ENCODE assay signal across 19 cellular contexts in genomic region chr19:10669246-10669645, GRCh38. TPM values are rescaled to one million over a fixed set of nuclear protein-coding genes. Genes with fewer than 3 reads are reported as not detected.
A peak's percentile ranks its signal among the peaks of the same experiment; 100 is the strongest.
DNase-seq lines count a peak whose midpoint lies in the region; ATAC-seq, FAIRE-seq and TF ChIP-seq lines count a peak whose summit lies in the region.
"Had no signal": no experiment of that assay in that cellular context is flagged by ENCODE, and none has a peak within 500 bp of the region (broad histone marks: within the 10 kb centered on the region; RNA-seq: fewer than 3 reads in every experiment).

No MANE protein-coding gene starts in this region.

- intact Hi-C loops in Caco-2 (cut with micrococcal nuclease; ENCODE audit: unreplicated experiment) (no loop called here), adrenal gland (cut with DNase I) (no loop called here)

- H3K9ac ChIP-seq in BLaER1: peak overlapping the region; percentile 46; the same call in 1 of the 2 replicates
- peak overlapping the region; percentile 18 for H3K9ac ChIP-seq in keratinocyte (ENCODE audit: control insufficient read depth, extremely low read depth, insufficient read depth, low read length)

- H3K9me3 ChIP-seq in BLaER1 (no peaks in the 10 kb centered on the region), Caco-2 (no peaks in the 10 kb centered on the region), keratinocyte (ENCODE audit: control insufficient read depth, low read depth, low read length) (no peaks in the 10 kb centered on the region), adrenal gland (replicated peaks in 1 of 3) (no peaks in the 10 kb centered on the region)
- H3K9me3 ChIP-seq: BE2C, pancreas, suprapubic skin had no signal

- H3K4me1 Mint-ChIP-seq in Caco-2 (ENCODE audit: low read depth, unreplicated experiment): no peaks in the 10 kb centered on the region
- peaks cover 24% of the 10 kb centered on the region for H3K4me1 Mint-ChIP-seq in activated CD8-positive, alpha-beta T cell treated with anti-CD3 and anti-CD28 coated beads, Interleukin-2, amount 10 ng/mL, durations not matched to agents 7 days and 5 days (ENCODE audit: low read depth)

- H4K20me1 ChIP-seq in BLaER1 (peaks cover 100% of the 10 kb centered on the region), keratinocyte (ENCODE audit: control insufficient read depth, extremely low read depth, insufficient read depth, low read length) (peaks cover 62% of the 10 kb centered on the region)

- H3K4me3 ChIP-seq in BLaER1 (no peak overlapping the region), Caco-2 (ENCODE audit: low read depth, low read length) (no peak overlapping the region), keratinocyte (ENCODE audit: control insufficient read depth in 2 of 3, extremely low read depth in 1 of 3, insufficient read depth in 2 of 3, low read depth in 1 of 3, low read length in 3 of 3) (no peak overlapping the region), adrenal gland (no peak overlapping the region)
- H3K4me3 ChIP-seq: pancreas, suprapubic skin had no signal

- WGBS in adrenal gland, 4 donors: 59 to 74% (median 67%) methylated on average over 6 of the region's 6 CpGs

- POLR2A ChIA-PET in Caco-2 (lab: Charles Lee): no interaction called here
- POLR2A ChIA-PET in activated CD8-positive, alpha-beta T cell treated with anti-CD3 and anti-CD28 coated beads, Interleukin-2, amount 10 ng/mL, durations not matched to agents 7 days and 5 days (lab: Charles Lee): no interaction called here

- H3K9me1 ChIP-seq in keratinocyte (ENCODE audit: control insufficient read depth, extremely low read depth, insufficient read depth, low read length): peaks cover 3% of the 10 kb centered on the region

- no peaks in the 10 kb centered on the region for H3K27me3 Mint-ChIP-seq in Caco-2 (ENCODE audit: insufficient read depth, unreplicated experiment)
- H3K27me3 Mint-ChIP-seq in activated CD8-positive, alpha-beta T cell treated with anti-CD3 and anti-CD28 coated beads, Interleukin-2, amount 10 ng/mL, durations not matched to agents 7 days and 5 days (ENCODE audit: low read depth): no peaks in the 10 kb centered on the region

- TF ChIP-seq CTCF in Caco-2 (IDR thresholded peaks at IDR 0.05; ENCODE audit: insufficient read depth in 1 of 2, low read depth in 1 of 2, low read length in 1 of 2, severe bottlenecking in 1 of 2, unreplicated experiment in 1 of 2) (no peak), keratinocyte (optimal IDR thresholded peaks at IDR 0.05 in 1 of 3, IDR thresholded peaks at IDR 0.05 in 1 of 3, conservative IDR thresholded peaks at IDR 0.05 in 1 of 3; ENCODE audit: extremely low read depth in 1 of 3, insufficient read depth in 2 of 3, low read length in 3 of 3) (no peak), GM10266 (IDR thresholded peaks at IDR 0.05; ENCODE audit: control insufficient read depth, insufficient read depth, low read depth, missing control alignments) (no peak), adrenal gland (IDR thresholded peaks at IDR 0.05) (no peak)

- CTCF ChIA-PET in Caco-2 (lab: Charles Lee): interaction anchor here (0.7 kb wide), 1 partner anchor 253 kb away, joined by 3 read pairs; no protein-coding TSS in a partner anchor
- CTCF ChIA-PET in activated CD8-positive, alpha-beta T cell treated with anti-CD3 and anti-CD28 coated beads, Interleukin-2, amount 10 ng/mL, durations not matched to agents 7 days and 5 days (lab: Charles Lee): no interaction called here

- DNase-seq in Caco-2 (no peak), keratinocyte (ENCODE audit: low read depth, low spot score) (no peak), GM10266 (ENCODE audit: extremely low spot score) (no peak), adrenal gland (no peak), H4 (ENCODE audit: low spot score) (no peak)
- DNase-seq in activated CD8-positive, alpha-beta T cell treated with anti-CD3 and anti-CD28 coated beads, Interleukin-2, amount 10 ng/mL, durations not matched to agents 7 days and 5 days: no peak
- DNase-seq: activated CD4-positive, alpha-beta T cell treated with anti-CD3 and anti-CD28 coated beads for 1 hour; BE2C; NCI-H1105; NCI-H526 treated with DMSO at 0.1 percent for 48 hours; pancreas; T-helper 9 cell had no signal

- peaks cover 79% of the 10 kb centered on the region for H3K36me3 Mint-ChIP-seq in Caco-2 (ENCODE audit: insufficient read depth, unreplicated experiment)
- peaks cover 36% of the 10 kb centered on the region for H3K36me3 Mint-ChIP-seq in activated CD8-positive, alpha-beta T cell treated with anti-CD3 and anti-CD28 coated beads, Interleukin-2, amount 10 ng/mL, durations not matched to agents 7 days and 5 days (ENCODE audit: low read depth)

- H3K27ac ChIP-seq in BLaER1 (no peak overlapping the region), keratinocyte (ENCODE audit: control insufficient read depth, insufficient read depth, low read length) (peak overlapping the region; percentile 59), adrenal gland (no peak overlapping the region)
- H3K27ac ChIP-seq: foreskin keratinocyte, pancreas, suprapubic skin had no signal

- H3K9me3 Mint-ChIP-seq in Caco-2 (ENCODE audit: unreplicated experiment): no peaks in the 10 kb centered on the region
- no peaks in the 10 kb centered on the region for H3K9me3 Mint-ChIP-seq in activated CD8-positive, alpha-beta T cell treated with anti-CD3 and anti-CD28 coated beads, Interleukin-2, amount 10 ng/mL, durations not matched to agents 7 days and 5 days (ENCODE audit: insufficient read depth)

- no peak overlapping the region for H3K4me3 Mint-ChIP-seq in Caco-2 (ENCODE audit: unreplicated experiment)
- H3K4me3 Mint-ChIP-seq in activated CD8-positive, alpha-beta T cell treated with anti-CD3 and anti-CD28 coated beads, Interleukin-2, amount 10 ng/mL, durations not matched to agents 7 days and 5 days: no peak overlapping the region

- H3K4me2 ChIP-seq in BLaER1: peak overlapping the region; percentile 77
- H3K4me2 ChIP-seq in keratinocyte (ENCODE audit: control insufficient read depth, extremely low read depth, insufficient read depth, low read depth, low read length): peak overlapping the region; percentile 49

- peak; percentile 69 for FAIRE-seq in keratinocyte (lab: Jason Lieb, UNC)
- FAIRE-seq: endometrium, GM18507, H54, pancreas had no signal

- dilution Hi-C loops in keratinocyte (cut with MboI; ENCODE audit: extremely low pct_ligation_motif_present, low sequenced_read_pairs): no loop called here

- BruUV-seq in Caco-2 (replicated peaks; lab: Mats Ljungman, UMichigan): no TSS peak

- H2AFZ ChIP-seq in keratinocyte (ENCODE audit: control insufficient read depth, low read length): no peak overlapping the region

- H3K27me3 ChIP-seq in BLaER1 (no peaks in the 10 kb centered on the region), Caco-2 (replicated peaks; ENCODE audit: control insufficient read depth, insufficient read depth, low read length) (no peaks in the 10 kb centered on the region), keratinocyte (ENCODE audit: control insufficient read depth, extremely low read depth, insufficient read depth, low read length) (no peaks in the 10 kb centered on the region), adrenal gland (no peaks in the 10 kb centered on the region)
- H3K27me3 ChIP-seq: BE2C, foreskin keratinocyte, pancreas, suprapubic skin had no signal

- no peak for ATAC-seq in activated CD8-positive, alpha-beta T cell treated with anti-CD3 and anti-CD28 coated beads, Interleukin-2, amount 10 ng/mL, durations not matched to agents 7 days and 5 days
- ATAC-seq: foreskin keratinocyte, left lobe of liver, pancreas had no signal

- H3K27ac Mint-ChIP-seq in Caco-2 (ENCODE audit: unreplicated experiment): peak overlapping the region; percentile 40
- H3K27ac Mint-ChIP-seq in activated CD8-positive, alpha-beta T cell treated with anti-CD3 and anti-CD28 coated beads, Interleukin-2, amount 10 ng/mL, durations not matched to agents 7 days and 5 days: peak overlapping the region; percentile 57

- H3K4me1 ChIP-seq in BLaER1 (peaks cover 75% of the 10 kb centered on the region), Caco-2 (no peaks in the 10 kb centered on the region), keratinocyte (ENCODE audit: control insufficient read depth, extremely low read depth, insufficient read depth, low read length) (peaks cover 9% of the 10 kb centered on the region), adrenal gland (replicated peaks in 1 of 2) (peaks cover 0 to 21% of the 10 kb centered on the region in 2 donors)
- H3K4me1 ChIP-seq: BE2C, foreskin keratinocyte, pancreas had no signal

- H3K79me2 ChIP-seq in keratinocyte (ENCODE audit: control insufficient read depth, insufficient read depth, low read length): peaks cover 93% of the 10 kb centered on the region

- no peak for TF ChIP-seq POLR2A in adrenal gland (IDR thresholded peaks at IDR 0.05)

- H3K36me3 ChIP-seq in BLaER1 (peaks cover 99% of the 10 kb centered on the region), Caco-2 (ENCODE audit: control insufficient read depth, insufficient read depth, low read length) (0 out of 2 replicates have a peak, but pooled peaks cover 3% of the 10 kb centered on the region), keratinocyte (ENCODE audit: control insufficient read depth in 2 of 2, extremely low read depth in 1 of 2, insufficient read depth in 2 of 2, low read length in 2 of 2) (peaks cover 14 to 43% of the 10 kb centered on the region in 2 experiments), adrenal gland (replicated peaks in 1 of 2) (peaks cover 0 to 36% of the 10 kb centered on the region in 2 donors)

RNA-seq across cellular contexts. Expression of gene ILF3, which starts 15.1 kb away (rescaled TPM):
- total RNA-seq in Caco-2 (2022) (399 and 401 TPM in 2 replicates), adrenal gland (100 to 1,000 TPM in 5 of 8 donors, 10 to 100 TPM in 3; 75.0 to 254 (median 145) TPM)
- total RNA-seq in activated CD8-positive, alpha-beta T cell treated with anti-CD3 and anti-CD28 coated beads, Interleukin-2, amount 10 ng/mL, durations not matched to agents 7 days and 5 days: 100 to 1,000 TPM; 407 to 408 TPM
- polyA plus RNA-seq in keratinocyte (81.0 to 173 TPM (median 162 TPM) in 3 replicates), adrenal gland (100 to 1,000 TPM; 192 to 232 (median 219) TPM)
- polyA plus RNA-seq in keratinocyte (2011; ENCODE audit: low read depth): 135 TPM
- polyA plus RNA-seq in keratinocyte (2011; cell fraction: cytosol; rRNA removed): 89.6 and 94.1 TPM in 2 replicates
- polyA plus RNA-seq in keratinocyte (2011; cell fraction: nucleus; rRNA removed): 267 and 278 TPM in 2 replicates
- 80.2 and 177 TPM in 2 replicates for polyA plus RNA-seq in keratinocyte (2012; ENCODE audit: low replicate concordance)
- 81.5 to 140 TPM (median 115 TPM) in 3 replicates for polyA minus RNA-seq in keratinocyte
- polyA minus RNA-seq in keratinocyte (2011; cell fraction: cytosol; rRNA and poly(A)+ RNA removed): 85.0 TPM
- 71.8 and 99.7 TPM in 2 replicates for polyA minus RNA-seq in keratinocyte (2011; cell fraction: nucleus; rRNA and poly(A)+ RNA removed)
- 107 and 109 TPM in 2 replicates for total RNA-seq in H4 (2014; rRNA removed; shearing (Covaris generic))

RNA-seq across cellular contexts. Expression of gene QTRT1, which starts 32.0 kb away (rescaled TPM):
- total RNA-seq in Caco-2 (2022) (32.2 and 43.4 TPM in 2 replicates), adrenal gland (10 to 100 TPM; 16.4 to 82.7 (median 44.5) TPM)
- 10 to 100 TPM; 36.5 to 36.6 TPM for total RNA-seq in activated CD8-positive, alpha-beta T cell treated with anti-CD3 and anti-CD28 coated beads, Interleukin-2, amount 10 ng/mL, durations not matched to agents 7 days and 5 days
- polyA plus RNA-seq in keratinocyte (25.9 to 34.6 TPM (median 31.3 TPM) in 3 replicates), adrenal gland (100 to 1,000 TPM in 2 of 3 donors, 1 to 10 TPM in 1; 8.1 to 466 (median 422) TPM)
- 9.5 TPM for polyA plus RNA-seq in keratinocyte (2011; ENCODE audit: low read depth)
- 7.0 and 16.2 TPM in 2 replicates for polyA plus RNA-seq in keratinocyte (2011; cell fraction: cytosol; rRNA removed)
- polyA plus RNA-seq in keratinocyte (2011; cell fraction: nucleus; rRNA removed): 98.0 and 109 TPM in 2 replicates
- 31.1 and 33.2 TPM in 2 replicates for polyA plus RNA-seq in keratinocyte (2012; ENCODE audit: low replicate concordance)
- polyA minus RNA-seq in keratinocyte: 9.4 to 20.9 TPM (median 12.9 TPM) in 3 replicates
- 17.1 TPM for polyA minus RNA-seq in keratinocyte (2011; cell fraction: cytosol; rRNA and poly(A)+ RNA removed)
- 10.2 and 12.4 TPM in 2 replicates for polyA minus RNA-seq in keratinocyte (2011; cell fraction: nucleus; rRNA and poly(A)+ RNA removed)
- 21.4 and 29.6 TPM in 2 replicates for total RNA-seq in H4 (2014; rRNA removed; shearing (Covaris generic))

RNA-seq across cellular contexts. Expression of gene SLC44A2, which starts 43.9 kb away (rescaled TPM):
- total RNA-seq in Caco-2 (2022): 119 and 120 TPM in 2 replicates
- 100 to 1,000 TPM; 112 to 121 TPM for total RNA-seq in activated CD8-positive, alpha-beta T cell treated with anti-CD3 and anti-CD28 coated beads, Interleukin-2, amount 10 ng/mL, durations not matched to agents 7 days and 5 days
- polyA plus RNA-seq in keratinocyte: 78.7 to 148 TPM (median 94.7 TPM) in 3 replicates
- 78.0 TPM for polyA plus RNA-seq in keratinocyte (2011; ENCODE audit: low read depth)
- polyA plus RNA-seq in keratinocyte (2011; cell fraction: cytosol; rRNA removed): 85.3 and 87.1 TPM in 2 replicates
- polyA plus RNA-seq in keratinocyte (2011; cell fraction: nucleus; rRNA removed): 182 and 185 TPM in 2 replicates
- polyA plus RNA-seq in keratinocyte (2012; ENCODE audit: low replicate concordance): 110 and 189 TPM in 2 replicates
- polyA minus RNA-seq in keratinocyte: 141 to 357 TPM (median 142 TPM) in 3 replicates
- polyA minus RNA-seq in keratinocyte (2011; cell fraction: cytosol; rRNA and poly(A)+ RNA removed): 132 TPM
- polyA minus RNA-seq in keratinocyte (2011; cell fraction: nucleus; rRNA and poly(A)+ RNA removed): 103 and 135 TPM in 2 replicates
- 100 to 1,000 TPM in 4 of 8 donors, 10 to 100 TPM in 4; 48.8 to 188 (median 100) TPM for total RNA-seq in adrenal gland
- polyA plus RNA-seq in adrenal gland: 10 to 100 TPM; 67.3 to 92.3 (median 68.1) TPM
- 9.9 and 11.8 TPM in 2 replicates for total RNA-seq in H4 (2014; rRNA removed; shearing (Covaris generic))

RNA-seq across cellular contexts. Expression of gene DNM2, which starts 48.6 kb away (rescaled TPM):
- total RNA-seq in Caco-2 (2022) (137 and 138 TPM in 2 replicates), adrenal gland (100 to 1,000 TPM; 134 to 196 (median 170) TPM)
- total RNA-seq in activated CD8-positive, alpha-beta T cell treated with anti-CD3 and anti-CD28 coated beads, Interleukin-2, amount 10 ng/mL, durations not matched to agents 7 days and 5 days: 100 to 1,000 TPM; 239 to 240 TPM
- polyA plus RNA-seq in keratinocyte (60.1 to 71.4 TPM (median 63.5 TPM) in 3 replicates), adrenal gland (100 to 1,000 TPM; 103 to 157 (median 124) TPM)
- 86.4 TPM for polyA plus RNA-seq in keratinocyte (2011; ENCODE audit: low read depth)
- polyA plus RNA-seq in keratinocyte (2011; cell fraction: cytosol; rRNA removed): 45.7 and 57.6 TPM in 2 replicates
- 115 and 147 TPM in 2 replicates for polyA plus RNA-seq in keratinocyte (2011; cell fraction: nucleus; rRNA removed)
- 83.1 and 89.6 TPM in 2 replicates for polyA plus RNA-seq in keratinocyte (2012; ENCODE audit: low replicate concordance)
- 124 to 251 TPM (median 207 TPM) in 3 replicates for polyA minus RNA-seq in keratinocyte
- 141 TPM for polyA minus RNA-seq in keratinocyte (2011; cell fraction: cytosol; rRNA and poly(A)+ RNA removed)
- polyA minus RNA-seq in keratinocyte (2011; cell fraction: nucleus; rRNA and poly(A)+ RNA removed): 112 and 147 TPM in 2 replicates
- 24.3 and 31.0 TPM in 2 replicates for total RNA-seq in H4 (2014; rRNA removed; shearing (Covaris generic))
